In the genomic region with DNA sequence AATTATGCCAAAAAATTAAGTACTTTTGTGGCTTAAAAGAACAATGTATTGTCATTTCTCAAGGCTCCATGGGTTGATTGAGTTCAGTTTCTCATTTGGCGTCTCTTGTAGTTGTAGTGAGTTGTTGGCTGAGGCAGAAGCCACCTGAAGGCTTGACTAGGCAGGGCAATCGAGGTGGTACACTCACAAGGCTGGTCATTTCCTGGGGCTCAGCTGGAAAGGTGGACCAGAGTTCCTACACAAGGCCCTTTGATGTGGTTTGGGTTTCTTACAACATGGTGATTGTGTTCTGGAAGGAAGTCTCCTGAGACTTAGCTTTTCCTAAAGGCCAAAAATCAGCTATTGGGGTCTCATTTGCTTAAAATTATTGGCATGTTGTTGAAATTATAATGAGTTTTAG, we compare ENCODE assay signal across 36 cellular contexts. TPM values are rescaled to one million over a fixed set of nuclear protein-coding genes. Genes with fewer than 3 reads are reported as not detected.
"Had no signal": no experiment of that assay in that cellular context is flagged by ENCODE, and none has a peak within 500 bp of the region (broad histone marks: within the 10 kb centered on the region; RNA-seq: fewer than 3 reads in every experiment).

No MANE protein-coding gene starts in this region.

- H3K4me1 Mint-ChIP-seq: activated B cell treated with CpG ODN at 0.5 μM for 24 hours; activated naive CD8-positive, alpha-beta T cell treated with anti-CD3 and anti-CD28 coated beads for 36 hours; central memory CD8-positive, alpha-beta T cell had no signal

- H3K27ac Mint-ChIP-seq: activated B cell treated with CpG ODN at 0.5 μM for 24 hours; activated CD8-positive, alpha-beta T cell treated with anti-CD3 and anti-CD28 coated beads for 36 hours; activated naive CD8-positive, alpha-beta T cell treated with anti-CD3 and anti-CD28 coated beads for 36 hours; activated T-helper 1 cell treated with anti-CD3 and anti-CD28 coated beads, Interleukin-12 subunit alpha, Interleukin-12 subunit beta, Interleukin-2, Interleukin-4 antibody, amounts not matched to agents 30 ng/mL and 10 ng/mL and 1 ng/mL, durations not matched to agents 14 hours and 24 hours and 36 hours; dendritic cell treated with granulocyte-macrophage colony-stimulating factor and Interleukin-4, amounts not matched to agents 40 ng/mL and 50 ng/mL, for 4 days; effector memory CD8-positive, alpha-beta T cell; T-helper 17 cell had no signal

- H3K9me3 Mint-ChIP-seq: activated B cell treated with CpG ODN at 0.5 μM for 24 hours; activated CD8-positive, alpha-beta T cell treated with anti-CD3 and anti-CD28 coated beads for 36 hours; activated naive CD8-positive, alpha-beta T cell treated with anti-CD3 and anti-CD28 coated beads for 36 hours; activated T-helper 1 cell treated with anti-CD3 and anti-CD28 coated beads, Interleukin-12 subunit alpha, Interleukin-12 subunit beta, Interleukin-2, Interleukin-4 antibody, amounts not matched to agents 30 ng/mL and 10 ng/mL and 1 ng/mL, durations not matched to agents 14 hours and 24 hours and 36 hours; dendritic cell treated with granulocyte-macrophage colony-stimulating factor and Interleukin-4, amounts not matched to agents 40 ng/mL and 50 ng/mL, for 4 days; effector memory CD8-positive, alpha-beta T cell; T-helper 2 cell treated with Interferon-gamma antibody and Interleukin-4, amounts not matched to agents 5 μg/mL and 100 μg/mL, for 36 hours had no signal

- H3K4me3 ChIP-seq: adrenal gland, body of pancreas, coronary artery, dorsolateral prefrontal cortex, esophagus squamous epithelium, gastroesophageal sphincter, heart right ventricle had no signal

- H3K27ac ChIP-seq: adrenal gland, body of pancreas, coronary artery, dorsolateral prefrontal cortex, epithelial cell of prostate, esophagus squamous epithelium, gastroesophageal sphincter, heart right ventricle, WERI-Rb-1 had no signal

- H3K36me3 ChIP-seq: adrenal gland, esophagus squamous epithelium, gastroesophageal sphincter, heart right ventricle, WERI-Rb-1 had no signal

- H3K4me3 Mint-ChIP-seq: activated B cell treated with CpG ODN at 0.5 μM for 24 hours; activated CD8-positive, alpha-beta T cell treated with anti-CD3 and anti-CD28 coated beads for 36 hours; activated naive CD8-positive, alpha-beta T cell treated with anti-CD3 and anti-CD28 coated beads for 36 hours; activated naive CD8-positive, alpha-beta T cell treated with anti-CD3 and anti-CD28 coated beads, Interleukin-2, amount 50 U/mL, for 24 hours; activated T-helper 1 cell treated with anti-CD3 and anti-CD28 coated beads, Interleukin-12 subunit alpha, Interleukin-12 subunit beta, Interleukin-2, Interleukin-4 antibody, amounts not matched to agents 30 ng/mL and 10 ng/mL and 1 ng/mL, durations not matched to agents 14 hours and 24 hours and 36 hours; central memory CD8-positive, alpha-beta T cell; dendritic cell treated with granulocyte-macrophage colony-stimulating factor and Interleukin-4, amounts not matched to agents 40 ng/mL and 50 ng/mL, for 4 days; effector memory CD8-positive, alpha-beta T cell; T-helper 17 cell; T-helper 2 cell treated with Interferon-gamma antibody and Interleukin-4, amounts not matched to agents 5 μg/mL and 100 μg/mL, for 36 hours had no signal

- ATAC-seq: activated CD8-positive, alpha-beta T cell treated with anti-CD3 and anti-CD28 coated beads for 36 hours; body of pancreas; effector memory CD8-positive, alpha-beta T cell; gastroesophageal sphincter; heart right ventricle; T-helper 17 cell had no signal

- H3K36me3 Mint-ChIP-seq: activated naive CD8-positive, alpha-beta T cell treated with anti-CD3 and anti-CD28 coated beads for 36 hours had no signal

- H3K4me1 ChIP-seq: adrenal gland, body of pancreas, gastroesophageal sphincter had no signal

- DNase-seq: activated B cell treated with CpG ODN at 0.5 μM for 24 hours; activated CD4-positive, alpha-beta T cell treated with anti-CD3 and anti-CD28 coated beads for 48 hours; activated CD4-positive, alpha-beta T cell treated with anti-CD3 and anti-CD28 coated beads, Interleukin-2, amount 50 U/mL, for 1 hour; activated CD4-positive, alpha-beta T cell treated with anti-CD3 and anti-CD28 coated beads, Interleukin-2, amount 50 U/mL, for 48 hours; activated CD8-positive, alpha-beta memory T cell treated with anti-CD3 and anti-CD28 coated beads for 24 hours; activated CD8-positive, alpha-beta T cell treated with anti-CD3 and anti-CD28 coated beads for 36 hours; activated gamma-delta T cell; activated naive CD4-positive, alpha-beta T cell; activated naive CD4-positive, alpha-beta T cell treated with anti-CD3 and anti-CD28 coated beads, Interleukin-2, amount 50 U/mL, for 16 hours; activated naive CD8-positive, alpha-beta T cell treated with anti-CD3 and anti-CD28 coated beads for 36 hours; activated naive CD8-positive, alpha-beta T cell treated with anti-CD3 and anti-CD28 coated beads, Interleukin-2, amount 50 U/mL, for 24 hours; activated T-cell treated with anti-CD3 and anti-CD28 coated beads, Interleukin-2, amount 50 U/mL, for 1 hour; activated T-cell treated with anti-CD3 and anti-CD28 coated beads, Interleukin-2, amount 50 U/mL, for 48 hours; adrenal gland; amygdala; aorta; body of pancreas; dorsolateral prefrontal cortex; effector memory CD8-positive, alpha-beta T cell; esophagus squamous epithelium; heart right ventricle; SW 1271; T-helper 17 cell; T1000; WERI-Rb-1 had no signal

- H3K9me3 ChIP-seq: adrenal gland, body of pancreas, esophagus squamous epithelium, heart right ventricle had no signal

- H3K27me3 ChIP-seq: adrenal gland, body of pancreas had no signal

RNA-seq across cellular contexts. Expression of a gene that starts 22.6 kb away (rescaled TPM):
- total RNA-seq: activated B cell treated with CpG ODN at 0.5 μM for 24 hours; activated CD8-positive, alpha-beta T cell treated with anti-CD3 and anti-CD28 coated beads for 36 hours; activated naive CD8-positive, alpha-beta T cell treated with anti-CD3 and anti-CD28 coated beads for 36 hours; activated T-helper 1 cell treated with anti-CD3 and anti-CD28 coated beads, Interleukin-12 subunit alpha, Interleukin-12 subunit beta, Interleukin-2, Interleukin-4 antibody, amounts not matched to agents 30 ng/mL and 10 ng/mL and 1 ng/mL, durations not matched to agents 14 hours and 24 hours and 36 hours; adrenal gland; body of pancreas; esophagus squamous epithelium; fibroblast of lung; fibroblast of villous mesenchyme; gastroesophageal sphincter; glomerular endothelial cell; T-helper 17 cell had no signal
- polyA plus RNA-seq: aorta, esophagus, fibroblast of lung, heart right ventricle had no signal
